15 cellular contexts compared by ENCODE assay signal in the genomic region with DNA sequence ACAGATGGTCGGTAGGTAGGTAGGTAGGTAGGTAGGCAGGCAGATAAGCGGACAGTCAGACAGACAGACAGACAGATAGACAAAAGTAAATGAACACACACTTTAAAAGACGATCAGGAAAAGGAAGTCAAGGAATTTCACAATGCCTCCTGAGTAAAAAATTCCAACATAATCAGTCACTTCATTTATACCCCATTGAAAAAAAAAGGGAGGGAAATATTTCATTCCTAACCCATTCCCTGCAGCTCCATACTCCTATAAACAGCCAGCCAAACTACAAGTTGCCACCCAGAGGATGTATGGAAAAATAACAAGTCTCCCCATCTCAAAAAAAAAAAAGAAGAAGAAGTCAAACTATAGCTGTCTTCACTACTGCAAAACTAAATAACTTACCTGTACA. TPM values are rescaled to one million over a fixed set of nuclear protein-coding genes. Genes with fewer than 3 reads are reported as not detected.
DNase-seq lines count a peak whose midpoint lies in the region; ATAC-seq and TF ChIP-seq lines count a peak whose summit lies in the region.
"Had no signal": no experiment of that assay in that cellular context is flagged by ENCODE, and none has a peak within 500 bp of the region (broad histone marks: within the 10 kb centered on the region; RNA-seq: fewer than 3 reads in every experiment).

No MANE protein-coding gene starts in this region.

- no peak overlapping the region for H3K9ac ChIP-seq in PC-3 (ENCODE audit: low read length)

- H3K4me2 ChIP-seq in PC-3 (ENCODE audit: low read length): no peak overlapping the region

- peaks cover 13% of the 10 kb centered on the region; the same call in 1 of the 2 replicates for H3K36me3 ChIP-seq in PC-3 (ENCODE audit: low read depth, low read length)
- H3K36me3 ChIP-seq: tibial nerve had no signal

- peaks cover 18% of the 10 kb centered on the region for H3K4me1 Mint-ChIP-seq in osteocyte (ENCODE audit: unreplicated experiment)
- H3K4me1 Mint-ChIP-seq in activated CD4-positive, alpha-beta memory T cell treated with anti-CD3 and anti-CD28 coated beads, Interleukin-2, amount 10 ng/mL, durations not matched to agents 7 days and 5 days: peaks cover 12% of the 10 kb centered on the region

- BruUV-seq in PC-3 (replicated peaks; lab: Mats Ljungman, UMichigan): no TSS peak

- H3K27me3 ChIP-seq in PC-3 (ENCODE audit: low read length): no peaks in the 10 kb centered on the region
- H3K27me3 ChIP-seq: tibial nerve had no signal

- intact Hi-C loops in PC-3 (cut with micrococcal nuclease): no loop called here

- peak; percentile 86 for DNase-seq in EL
- peak; percentile 62 for DNase-seq in PC-3
- peak; percentile 68 for DNase-seq in epithelial cell of esophagus (ENCODE audit: low read depth)
- no peak for DNase-seq in osteocyte (ENCODE audit: extremely low spot score, unreplicated experiment)
- no peak for DNase-seq in activated CD4-positive, alpha-beta memory T cell treated with anti-CD3 and anti-CD28 coated beads, Interleukin-2, amount 10 ng/mL, durations not matched to agents 7 days and 5 days
- no peak for DNase-seq in activated naive CD4-positive, alpha-beta T cell treated with anti-CD3 and anti-CD28 coated beads, Interleukin-2, amount 50 U/mL, for 72 hours (ENCODE audit: low spot score in 2 of 2)
- DNase-seq: activated naive CD8-positive, alpha-beta T cell treated with anti-CD3 and anti-CD28 coated beads for 36 hours; NCI-H1092; nucleus accumbens; T1000 had no signal

- no peak overlapping the region for H3K27ac ChIP-seq in PC-3 (ENCODE audit: low read length)
- H3K27ac ChIP-seq: tibial nerve had no signal

- no peak; the same call in 1 of the 2 replicates for TF ChIP-seq CTCF in PC-3 (conservative IDR thresholded peaks at IDR 0.05; ENCODE audit: low read depth, low read length)
- TF ChIP-seq CTCF in epithelial cell of esophagus (IDR thresholded peaks at IDR 0.05; ENCODE audit: insufficient read depth, low read depth, low read length, missing control alignments): no peak
- no peak for TF ChIP-seq CTCF in osteocyte (IDR thresholded peaks at IDR 0.05)

- CTCF ChIA-PET in PC-3 (lab: Charles Lee): no interaction called here
- CTCF ChIA-PET in activated CD4-positive, alpha-beta memory T cell treated with anti-CD3 and anti-CD28 coated beads, Interleukin-2, amount 10 ng/mL, durations not matched to agents 7 days and 5 days (lab: Charles Lee): no interaction called here

- peaks cover 38% of the 10 kb centered on the region for H3K79me2 ChIP-seq in PC-3 (ENCODE audit: low read length)

- H3K4me3 ChIP-seq in PC-3 (ENCODE audit: low read length) (no peak overlapping the region), epithelial cell of esophagus (ENCODE audit: low read length) (no peak overlapping the region)
- H3K4me3 ChIP-seq: lung, tibial nerve had no signal

- no peak overlapping the region for H3K4me3 Mint-ChIP-seq in osteocyte (ENCODE audit: unreplicated experiment)
- H3K4me3 Mint-ChIP-seq in activated CD4-positive, alpha-beta memory T cell treated with anti-CD3 and anti-CD28 coated beads, Interleukin-2, amount 10 ng/mL, durations not matched to agents 7 days and 5 days: no peak overlapping the region
- H3K4me3 Mint-ChIP-seq: activated naive CD8-positive, alpha-beta T cell treated with anti-CD3 and anti-CD28 coated beads for 36 hours had no signal

- peak overlapping the region; percentile 32 for H3K27ac Mint-ChIP-seq in osteocyte (ENCODE audit: unreplicated experiment)
- H3K27ac Mint-ChIP-seq in activated CD4-positive, alpha-beta memory T cell treated with anti-CD3 and anti-CD28 coated beads, Interleukin-2, amount 10 ng/mL, durations not matched to agents 7 days and 5 days: no peak overlapping the region
- no peak overlapping the region for H3K27ac Mint-ChIP-seq in activated naive CD4-positive, alpha-beta T cell treated with anti-CD3 and anti-CD28 coated beads, Interleukin-2, amount 50 U/mL, for 72 hours
- H3K27ac Mint-ChIP-seq: activated naive CD8-positive, alpha-beta T cell treated with anti-CD3 and anti-CD28 coated beads for 36 hours had no signal

- peaks cover 24% of the 10 kb centered on the region for H3K36me3 Mint-ChIP-seq in osteocyte (ENCODE audit: unreplicated experiment)
- peaks cover 23% of the 10 kb centered on the region for H3K36me3 Mint-ChIP-seq in activated CD4-positive, alpha-beta memory T cell treated with anti-CD3 and anti-CD28 coated beads, Interleukin-2, amount 10 ng/mL, durations not matched to agents 7 days and 5 days (ENCODE audit: low read depth)
- H3K36me3 Mint-ChIP-seq in activated naive CD4-positive, alpha-beta T cell treated with anti-CD3 and anti-CD28 coated beads, Interleukin-2, amount 50 U/mL, for 72 hours: no peaks in the 10 kb centered on the region

- H3K9me2 ChIP-seq in PC-3 (replicated peaks; ENCODE audit: low read length): no peaks in the 10 kb centered on the region

- no peak overlapping the region for H2AFZ ChIP-seq in PC-3 (ENCODE audit: low read length)

- H3F3A ChIP-seq in PC-3 (ENCODE audit: low read length, unreplicated experiment): no peaks in the 10 kb centered on the region

- H3K9me3 ChIP-seq in PC-3 (ENCODE audit: low read length): no peaks in the 10 kb centered on the region
- H3K9me3 ChIP-seq: tibial nerve had no signal

- H3K27me3 Mint-ChIP-seq in osteocyte (ENCODE audit: unreplicated experiment): no peaks in the 10 kb centered on the region
- no peaks in the 10 kb centered on the region for H3K27me3 Mint-ChIP-seq in activated CD4-positive, alpha-beta memory T cell treated with anti-CD3 and anti-CD28 coated beads, Interleukin-2, amount 10 ng/mL, durations not matched to agents 7 days and 5 days
- H3K27me3 Mint-ChIP-seq: activated naive CD8-positive, alpha-beta T cell treated with anti-CD3 and anti-CD28 coated beads for 36 hours had no signal

- peaks cover 13% of the 10 kb centered on the region for H3K4me1 ChIP-seq in PC-3 (ENCODE audit: insufficient read depth, low read length)

- H4K20me1 ChIP-seq in PC-3 (ENCODE audit: low read length): peaks cover 5% of the 10 kb centered on the region; the same call in 1 of the 2 replicates

- peak; percentile 49; the same call in 1 of the 2 replicates for ATAC-seq in PC-3
- no peak for ATAC-seq in GM19463 (IDR thresholded peaks at IDR 0.05; ENCODE audit: unreplicated experiment)
- ATAC-seq in HG02610 (IDR thresholded peaks at IDR 0.05; ENCODE audit: unreplicated experiment): no peak
- no peak for ATAC-seq in activated naive CD4-positive, alpha-beta T cell treated with anti-CD3 and anti-CD28 coated beads, Interleukin-2, amount 50 U/mL, for 72 hours
- ATAC-seq: HCT116 had no signal

- H3K9me3 Mint-ChIP-seq in osteocyte (ENCODE audit: unreplicated experiment): no peaks in the 10 kb centered on the region
- H3K9me3 Mint-ChIP-seq in activated CD4-positive, alpha-beta memory T cell treated with anti-CD3 and anti-CD28 coated beads, Interleukin-2, amount 10 ng/mL, durations not matched to agents 7 days and 5 days: no peaks in the 10 kb centered on the region
- H3K9me3 Mint-ChIP-seq in activated naive CD4-positive, alpha-beta T cell treated with anti-CD3 and anti-CD28 coated beads, Interleukin-2, amount 50 U/mL, for 72 hours: no peaks in the 10 kb centered on the region
- H3K9me3 Mint-ChIP-seq: activated naive CD8-positive, alpha-beta T cell treated with anti-CD3 and anti-CD28 coated beads for 36 hours had no signal

- POLR2A ChIA-PET in PC-3 (lab: Charles Lee; ENCODE audit: unreplicated experiment): no interaction called here
- POLR2A ChIA-PET in activated CD4-positive, alpha-beta memory T cell treated with anti-CD3 and anti-CD28 coated beads, Interleukin-2, amount 10 ng/mL, durations not matched to agents 7 days and 5 days (lab: Charles Lee): no interaction called here

RNA-seq across cellular contexts. Expression of gene ZZZ3, which starts 43.4 kb away (rescaled TPM):
- 58.1 and 77.8 TPM in 2 replicates for total RNA-seq in PC-3 (2014; rRNA removed)
- total RNA-seq in osteocyte: 51.5 and 54.3 TPM in 2 replicates
- 10 to 100 TPM; 28.8 to 29.7 TPM for total RNA-seq in activated CD4-positive, alpha-beta memory T cell treated with anti-CD3 and anti-CD28 coated beads, Interleukin-2, amount 10 ng/mL, durations not matched to agents 7 days and 5 days
- total RNA-seq in activated naive CD4-positive, alpha-beta T cell treated with anti-CD3 and anti-CD28 coated beads, Interleukin-2, amount 50 U/mL, for 72 hours: 10 to 100 TPM; 34.1 to 43.6 TPM

Comparison
In these comparisons a context has a peak if more than half of its experiments do, and no peak if none do; other contexts are left out.
1. DNase-seq: peak in EL (single experiment), PC-3 (single experiment) and epithelial cell of esophagus (single experiment); none in osteocyte (single experiment), activated CD4-positive, alpha-beta memory T cell treated with anti-CD3 and anti-CD28 coated beads, Interleukin-2, amount 10 ng/mL, durations not matched to agents 7 days and 5 days (single experiment) and activated naive CD4-positive, alpha-beta T cell treated with anti-CD3 and anti-CD28 coated beads, Interleukin-2, amount 50 U/mL, for 72 hours (0 of 2).